Comparison of ENCODE assay signal across 9 cellular contexts in genomic region chr9:38371495-38371894, GRCh38. TPM values are rescaled to one million over a fixed set of nuclear protein-coding genes. Genes with fewer than 3 reads are reported as not detected.
DNase-seq lines count a peak whose midpoint lies in the region; ATAC-seq and TF ChIP-seq lines count a peak whose summit lies in the region.
"Had no signal": no experiment of that assay in that cellular context is flagged by ENCODE, and none has a peak within 500 bp of the region (broad histone marks: within the 10 kb centered on the region; RNA-seq: fewer than 3 reads in every experiment).

No MANE protein-coding gene starts in this region.

- H3K27me3 ChIP-seq in Panc1 (ENCODE audit: control insufficient read depth, insufficient read depth, low read length), result no peaks in the 10 kb centered on the region

- POLR2A ChIA-PET in Panc1 (lab: Charles Lee), result no interaction called here

- ATAC-seq in HG03354 (IDR thresholded peaks at IDR 0.05; ENCODE audit: poor library complexity, severe bottlenecking, unreplicated experiment), result peak; percentile 57
- peak; percentile 74; the same call in 1 of the 2 replicates for ATAC-seq in Panc1
- no peak for ATAC-seq in HG02623 (IDR thresholded peaks at IDR 0.05; ENCODE audit: unreplicated experiment)

- no TSS peak for BruUV-seq in Panc1 (replicated peaks; lab: Mats Ljungman, UMichigan)

- in situ Hi-C loops in Panc1 (cut with HindIII; ENCODE audit: low pct_unique_long_range_greater_than_20kb, low sequenced_read_pairs), result no loop called here

- no peaks in the 10 kb centered on the region for H3K4me1 ChIP-seq in Panc1 (ENCODE audit: control insufficient read depth, insufficient read depth, low read length)

- intact Hi-C loops in Panc1 (cut with micrococcal nuclease; ENCODE audit: unreplicated experiment), result no loop called here

- H3K4me3 ChIP-seq in Panc1 (ENCODE audit: low read depth in 2 of 2, low read length in 2 of 2), result no peak overlapping the region
- no peak overlapping the region for H3K4me3 ChIP-seq in fibroblast of the aortic adventitia (ENCODE audit: low read depth, low read length)
- H3K4me3 ChIP-seq: skin epidermis had no signal

- H3K36me3 ChIP-seq in Panc1 (ENCODE audit: control insufficient read depth, insufficient read depth, low read length), result no peaks in the 10 kb centered on the region

- peak; percentile 55 for DNase-seq in 8988T
- peak; percentile 72 for DNase-seq in GM10266 (ENCODE audit: extremely low spot score)
- peak; percentile 22 for DNase-seq in Panc1 (ENCODE audit: low read depth, low spot score)
- peak; percentile 25 for DNase-seq in fibroblast of the aortic adventitia (ENCODE audit: low read depth)
- DNase-seq in central memory CD4-positive, alpha-beta T cell, result no peak
- no peak for DNase-seq in Ammon's horn (ENCODE audit: low spot score)

- peak; percentile 56 for TF ChIP-seq CTCF in GM10266 (IDR thresholded peaks at IDR 0.05; ENCODE audit: control insufficient read depth, insufficient read depth, low read depth, missing control alignments)
- peak; percentile 49 for TF ChIP-seq CTCF in Panc1 (IDR thresholded peaks at IDR 0.05)
- peak; percentile 24 for TF ChIP-seq CTCF in fibroblast of the aortic adventitia (IDR thresholded peaks at IDR 0.05; ENCODE audit: insufficient read depth, low read length)

- H3K27ac ChIP-seq in Panc1 (ENCODE audit: low read length), result no peak overlapping the region
- H3K27ac ChIP-seq: skin epidermis had no signal

- H3K9me3 ChIP-seq in Panc1 (ENCODE audit: control insufficient read depth, insufficient read depth, low read depth, low read length), result no peaks in the 10 kb centered on the region

- CTCF ChIA-PET in Panc1 (lab: Charles Lee), result interaction anchor here (0.8 kb wide), 1 partner anchor 19 kb away, joined by 5 read pairs; no protein-coding TSS in a partner anchor

RNA-seq across cellular contexts. Expression of gene ALDH1B1, which starts 21.0 kb away (rescaled TPM):
- 34.2 TPM for total RNA-seq in Panc1 (2021; ENCODE audit: unreplicated experiment)
- polyA plus RNA-seq in Panc1 (2012; ENCODE audit: insufficient read length), result 21.1 TPM
- total RNA-seq in fibroblast of the aortic adventitia (ENCODE audit: low replicate concordance), result 10.4 and 14.3 TPM in 2 replicates

RNA-seq across cellular contexts. Expression of gene IGFBPL1, which starts 52.8 kb away (rescaled TPM):
- total RNA-seq in Panc1 (2021; ENCODE audit: unreplicated experiment), result 13.7 TPM
- 11.1 TPM for polyA plus RNA-seq in Panc1 (2012; ENCODE audit: insufficient read length)
- not detected in 2 replicates for total RNA-seq in fibroblast of the aortic adventitia (ENCODE audit: low replicate concordance)

Comparison
In these comparisons a context has a peak if more than half of its experiments do, and no peak if none do; other contexts are left out.
1. DNase-seq: peak in 8988T (single experiment), GM10266 (single experiment), Panc1 (single experiment) and fibroblast of the aortic adventitia (single experiment); none in central memory CD4-positive, alpha-beta T cell (single experiment) and Ammon's horn (single experiment).
2. RNA of gene IGFBPL1, which starts 52.8 kb away (total RNA-seq): 13.7 TPM in Panc1 (single experiment); not detected in fibroblast of the aortic adventitia; every median in the first group is over 10 times any median in the second.
3. Peak in every context shown above with its lines, with median percentiles within 50 percentile points of each other: CTCF ChIP-seq.